ENCODE assay signal across 1 cellular context in the genomic region with DNA sequence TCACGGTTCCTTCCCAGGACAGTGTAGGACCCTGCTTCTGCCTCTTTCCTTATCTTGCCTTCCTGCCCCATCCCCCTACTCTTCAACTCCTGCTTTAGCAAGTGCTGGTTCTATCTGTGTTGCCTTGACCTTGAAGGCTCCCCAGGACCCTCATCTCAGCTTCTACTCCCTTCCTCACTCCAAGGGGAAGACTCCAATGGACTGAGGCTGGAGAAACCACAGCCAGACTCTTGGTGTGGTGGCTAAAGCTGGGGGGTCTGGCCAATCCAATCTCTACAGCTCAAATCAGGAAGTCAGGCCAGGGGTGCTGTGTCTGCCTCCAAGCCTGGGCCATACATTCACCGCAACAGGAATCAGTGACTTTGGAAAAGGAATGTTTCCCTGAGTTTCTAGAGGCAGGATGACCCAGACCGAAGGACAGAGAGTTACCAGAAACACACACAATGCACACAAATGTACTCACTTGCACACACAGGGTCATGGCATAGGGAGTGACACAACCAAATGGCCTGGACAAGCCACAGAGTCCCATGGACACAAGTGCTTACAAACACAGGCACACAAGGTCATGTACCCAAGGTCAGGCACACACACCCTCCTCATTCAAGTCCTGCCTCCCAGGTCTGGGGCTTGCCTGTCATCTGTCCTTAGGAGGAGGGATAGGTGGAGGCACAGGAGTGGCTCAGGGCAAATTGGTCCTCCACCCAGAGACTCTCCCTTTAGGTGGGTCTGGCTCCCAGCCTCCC.
TF ChIP-seq lines count a peak whose summit lies in the region.

No MANE protein-coding gene starts in this region.

TF ChIP-seq in HEK293, 187 proteins besides CTCF, POLR2A, EP300 and RAD21:
- TF ChIP-seq ZNF350 (tag by site-specific recombination; IDR thresholded peaks at IDR 0.05) (no peak), KLF1 (tag by site-specific recombination; IDR thresholded peaks at IDR 0.05) (peak; percentile 82; the same call in 1 of the 2 replicates)
